1 cellular context compared by ENCODE assay signal in the genomic region with DNA sequence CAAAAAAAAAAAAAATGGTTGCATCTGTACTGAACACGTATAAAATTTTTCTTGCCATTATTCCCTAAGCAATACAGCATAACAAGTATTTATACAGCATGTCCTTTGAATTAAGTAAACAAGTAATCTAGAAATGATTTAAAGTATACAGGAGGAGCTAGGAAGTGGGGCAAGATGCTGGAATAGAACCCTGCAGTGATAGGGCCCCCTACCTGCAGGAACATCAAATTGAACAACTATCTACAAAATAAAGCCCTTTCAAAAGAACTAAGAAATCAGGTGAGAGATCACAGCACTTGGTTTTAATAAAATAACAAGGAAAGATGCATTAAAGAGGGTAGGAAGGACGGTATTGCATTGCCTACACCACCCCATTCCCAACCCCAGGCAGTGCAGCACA.
TF ChIP-seq lines count a peak whose summit lies in the region.

No MANE protein-coding gene starts in this region.

TF ChIP-seq in GM23338, 12 proteins besides CTCF, POLR2A, EP300 and RAD21 (continued from another document):
- TF ChIP-seq ZNF462 (CRISPR knock-in tag; IDR thresholded peaks at IDR 0.05) (no peak), REST (IDR thresholded peaks at IDR 0.05; ENCODE audit: unreplicated experiment) (no peak), EZH2phosphoT487 (IDR thresholded peaks at IDR 0.05; ENCODE audit: unreplicated experiment) (no peak), POLR2AphosphoS5 (IDR thresholded peaks at IDR 0.05; ENCODE audit: low read depth) (no peak)
